24 cellular contexts compared by ENCODE assay signal in genomic region chr6:95685817-95686216, GRCh38.
"Had no signal": no experiment of that assay in that cellular context is flagged by ENCODE, and none has a peak within 500 bp of the region (broad histone marks: within the 10 kb centered on the region; RNA-seq: fewer than 3 reads in every experiment).

No MANE protein-coding gene starts in this region.

- H3K27ac ChIP-seq: ascending aorta, left ventricle myocardium inferior, prostate gland, skin epidermis, upper lobe of left lung, VCaP had no signal

- H3K4me3 Mint-ChIP-seq: activated CD4-positive, alpha-beta memory T cell treated with anti-CD3 and anti-CD28 coated beads for 36 hours; activated CD4-positive, alpha-beta T cell treated with anti-CD3 and anti-CD28 coated beads for 36 hours; activated CD8-positive, alpha-beta memory T cell treated with anti-CD3 and anti-CD28 coated beads, Interleukin-2, amount 10 ng/mL, durations not matched to agents 7 days and 5 days; activated naive CD4-positive, alpha-beta T cell treated with anti-CD3 and anti-CD28 coated beads, Interleukin-2, amount 10 ng/mL, durations not matched to agents 7 days and 5 days; effector memory CD8-positive, alpha-beta T cell; memory B cell; naive thymus-derived CD8-positive, alpha-beta T cell; stimulated activated naive CD8-positive, alpha-beta T cell treated with anti-CD3 and anti-CD28 coated beads, Interleukin-15, Interleukin-2, amounts not matched to agents 100 ng/mL and 50 ng/mL, for 24 hours had no signal

- H3K36me3 ChIP-seq: ascending aorta, left ventricle myocardium inferior, prostate gland, upper lobe of left lung had no signal

- H3K9me3 ChIP-seq: ascending aorta, prostate gland, upper lobe of left lung had no signal

- ATAC-seq: activated CD4-positive, alpha-beta T cell treated with anti-CD3 and anti-CD28 coated beads for 36 hours; activated CD8-positive, alpha-beta memory T cell treated with anti-CD3 and anti-CD28 coated beads, Interleukin-2, amount 10 ng/mL, durations not matched to agents 7 days and 5 days; effector memory CD8-positive, alpha-beta T cell; right cardiac atrium had no signal

- H3K4me1 ChIP-seq: ascending aorta, prostate gland, upper lobe of left lung had no signal

- H3K27me3 ChIP-seq: ascending aorta, upper lobe of left lung had no signal

- H3K27ac Mint-ChIP-seq: activated CD4-positive, alpha-beta memory T cell treated with anti-CD3 and anti-CD28 coated beads for 36 hours; activated CD4-positive, alpha-beta T cell treated with anti-CD3 and anti-CD28 coated beads for 36 hours; activated CD8-positive, alpha-beta memory T cell treated with anti-CD3 and anti-CD28 coated beads, Interleukin-2, amount 10 ng/mL, durations not matched to agents 7 days and 5 days; activated naive CD4-positive, alpha-beta T cell treated with anti-CD3 and anti-CD28 coated beads, Interleukin-2, amount 10 ng/mL, durations not matched to agents 7 days and 5 days; activated T-helper 2 cell treated with anti-CD3 and anti-CD28 coated beads, Interferon-gamma antibody, Interleukin-2, Interleukin-4, amounts not matched to agents 10 μg/mL and 5 μg/mL and 100 μg/mL, durations not matched to agents 14 hours and 24 hours and 36 hours; effector memory CD8-positive, alpha-beta T cell; memory B cell; naive thymus-derived CD8-positive, alpha-beta T cell; stimulated activated naive CD8-positive, alpha-beta T cell treated with anti-CD3 and anti-CD28 coated beads, Interleukin-15, Interleukin-2, amounts not matched to agents 100 ng/mL and 50 ng/mL, for 24 hours had no signal

- H3K27me3 Mint-ChIP-seq: activated CD4-positive, alpha-beta memory T cell treated with anti-CD3 and anti-CD28 coated beads for 36 hours; activated CD8-positive, alpha-beta memory T cell treated with anti-CD3 and anti-CD28 coated beads, Interleukin-2, amount 10 ng/mL, durations not matched to agents 7 days and 5 days; activated naive CD4-positive, alpha-beta T cell treated with anti-CD3 and anti-CD28 coated beads, Interleukin-2, amount 10 ng/mL, durations not matched to agents 7 days and 5 days; effector memory CD8-positive, alpha-beta T cell; memory B cell; stimulated activated naive CD8-positive, alpha-beta T cell treated with anti-CD3 and anti-CD28 coated beads, Interleukin-15, Interleukin-2, amounts not matched to agents 100 ng/mL and 50 ng/mL, for 24 hours had no signal

- H3K4me3 ChIP-seq: ascending aorta, left ventricle myocardium inferior, prostate gland, skin epidermis, upper lobe of left lung had no signal

- H3K4me1 Mint-ChIP-seq: activated CD8-positive, alpha-beta memory T cell treated with anti-CD3 and anti-CD28 coated beads, Interleukin-2, amount 10 ng/mL, durations not matched to agents 7 days and 5 days; activated naive CD4-positive, alpha-beta T cell treated with anti-CD3 and anti-CD28 coated beads, Interleukin-2, amount 10 ng/mL, durations not matched to agents 7 days and 5 days; naive thymus-derived CD8-positive, alpha-beta T cell had no signal

- DNase-seq: activated CD4-positive, alpha-beta memory T cell treated with anti-CD3 and anti-CD28 coated beads for 36 hours; activated CD4-positive, alpha-beta T cell treated with anti-CD3 and anti-CD28 coated beads for 36 hours; activated CD8-positive, alpha-beta memory T cell treated with anti-CD3 and anti-CD28 coated beads, Interleukin-2, amount 10 ng/mL, durations not matched to agents 7 days and 5 days; activated naive CD4-positive, alpha-beta T cell treated with anti-CD3 and anti-CD28 coated beads, Interleukin-2, amount 10 ng/mL, durations not matched to agents 7 days and 5 days; activated T-cell treated with anti-CD3 and anti-CD28 coated beads, Interleukin-2, amount 50 U/mL, for 1 hour; dermis blood vessel endothelial cell; effector memory CD8-positive, alpha-beta T cell; foreskin melanocyte; head of caudate nucleus; left ventricle myocardium inferior; naive thymus-derived CD8-positive, alpha-beta T cell; occipital lobe; right cardiac atrium; stimulated activated CD4-positive, alpha-beta T cell treated with anti-CD3 and anti-CD28 coated beads, Interleukin-15, amount 100 ng/mL, for 24 hours; stimulated activated CD4-positive, alpha-beta T cell treated with anti-CD3 and anti-CD28 coated beads, Interleukin-4, amount 100 ng/mL, for 4 hours; stimulated activated CD8-positive, alpha-beta memory T cell treated with anti-CD3 and anti-CD28 coated beads, Interleukin-4, amount 100 ng/mL, for 48 hours; upper lobe of left lung had no signal

- H3K36me3 Mint-ChIP-seq: activated CD4-positive, alpha-beta memory T cell treated with anti-CD3 and anti-CD28 coated beads for 36 hours; activated CD8-positive, alpha-beta memory T cell treated with anti-CD3 and anti-CD28 coated beads, Interleukin-2, amount 10 ng/mL, durations not matched to agents 7 days and 5 days; activated naive CD4-positive, alpha-beta T cell treated with anti-CD3 and anti-CD28 coated beads, Interleukin-2, amount 10 ng/mL, durations not matched to agents 7 days and 5 days; memory B cell; naive thymus-derived CD8-positive, alpha-beta T cell had no signal

- H3K9me3 Mint-ChIP-seq: activated CD4-positive, alpha-beta memory T cell treated with anti-CD3 and anti-CD28 coated beads for 36 hours; activated naive CD4-positive, alpha-beta T cell treated with anti-CD3 and anti-CD28 coated beads, Interleukin-2, amount 10 ng/mL, durations not matched to agents 7 days and 5 days; activated T-helper 2 cell treated with anti-CD3 and anti-CD28 coated beads, Interferon-gamma antibody, Interleukin-2, Interleukin-4, amounts not matched to agents 10 μg/mL and 5 μg/mL and 100 μg/mL, durations not matched to agents 14 hours and 24 hours and 36 hours; effector memory CD8-positive, alpha-beta T cell; stimulated activated naive CD8-positive, alpha-beta T cell treated with anti-CD3 and anti-CD28 coated beads, Interleukin-15, Interleukin-2, amounts not matched to agents 100 ng/mL and 50 ng/mL, for 24 hours had no signal
